Comparison of ENCODE assay signal across 1 cellular context in the genomic region with DNA sequence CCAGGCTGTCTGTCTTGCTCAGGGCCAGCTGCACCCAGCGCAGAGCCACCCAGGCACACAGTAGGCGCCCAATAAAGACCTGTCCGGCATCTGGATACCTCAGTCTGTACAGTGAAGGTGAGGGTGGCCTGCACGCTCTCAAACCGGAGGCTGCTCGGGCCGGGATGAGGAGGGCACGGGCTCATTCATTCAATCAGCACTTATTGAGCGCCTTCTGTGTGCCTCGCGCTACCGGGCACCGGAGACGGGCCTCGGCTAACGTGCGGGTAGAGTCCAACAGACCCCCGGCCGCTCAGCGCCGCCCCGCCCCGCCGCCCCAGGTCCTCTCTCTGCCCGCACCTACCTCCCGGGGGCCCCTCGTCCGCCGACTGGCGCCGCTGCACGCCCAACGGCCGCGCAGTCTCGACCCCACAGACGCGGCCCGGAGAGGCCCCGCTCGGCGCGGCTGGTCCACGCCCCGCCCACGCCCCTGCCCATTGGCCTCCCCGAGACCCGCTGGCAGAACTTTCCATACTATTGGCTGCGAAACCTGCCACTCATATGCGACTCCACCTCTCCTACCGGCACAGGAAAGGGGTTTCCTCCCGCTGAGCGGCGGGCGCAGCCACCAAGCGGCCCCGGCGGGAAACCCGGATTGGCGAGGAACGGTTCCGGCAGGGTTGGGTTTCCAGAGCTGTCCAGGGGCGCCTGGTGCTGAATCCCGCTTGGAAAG.
TF ChIP-seq lines count a peak whose summit lies in the region.

A gene with protein sequence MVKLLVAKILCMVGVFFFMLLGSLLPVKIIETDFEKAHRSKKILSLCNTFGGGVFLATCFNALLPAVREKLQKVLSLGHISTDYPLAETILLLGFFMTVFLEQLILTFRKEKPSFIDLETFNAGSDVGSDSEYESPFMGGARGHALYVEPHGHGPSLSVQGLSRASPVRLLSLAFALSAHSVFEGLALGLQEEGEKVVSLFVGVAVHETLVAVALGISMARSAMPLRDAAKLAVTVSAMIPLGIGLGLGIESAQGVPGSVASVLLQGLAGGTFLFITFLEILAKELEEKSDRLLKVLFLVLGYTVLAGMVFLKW (minus strand): TSS at position 416 of the 712 bp plus-strand sequence. CDS start 2,760 bp downstream, outside the sequence.

TF ChIP-seq in HepG2, 621 proteins besides CTCF, POLR2A, EP300 and RAD21 (continued from another document and continues in another):
- TF ChIP-seq, protein P1, sequence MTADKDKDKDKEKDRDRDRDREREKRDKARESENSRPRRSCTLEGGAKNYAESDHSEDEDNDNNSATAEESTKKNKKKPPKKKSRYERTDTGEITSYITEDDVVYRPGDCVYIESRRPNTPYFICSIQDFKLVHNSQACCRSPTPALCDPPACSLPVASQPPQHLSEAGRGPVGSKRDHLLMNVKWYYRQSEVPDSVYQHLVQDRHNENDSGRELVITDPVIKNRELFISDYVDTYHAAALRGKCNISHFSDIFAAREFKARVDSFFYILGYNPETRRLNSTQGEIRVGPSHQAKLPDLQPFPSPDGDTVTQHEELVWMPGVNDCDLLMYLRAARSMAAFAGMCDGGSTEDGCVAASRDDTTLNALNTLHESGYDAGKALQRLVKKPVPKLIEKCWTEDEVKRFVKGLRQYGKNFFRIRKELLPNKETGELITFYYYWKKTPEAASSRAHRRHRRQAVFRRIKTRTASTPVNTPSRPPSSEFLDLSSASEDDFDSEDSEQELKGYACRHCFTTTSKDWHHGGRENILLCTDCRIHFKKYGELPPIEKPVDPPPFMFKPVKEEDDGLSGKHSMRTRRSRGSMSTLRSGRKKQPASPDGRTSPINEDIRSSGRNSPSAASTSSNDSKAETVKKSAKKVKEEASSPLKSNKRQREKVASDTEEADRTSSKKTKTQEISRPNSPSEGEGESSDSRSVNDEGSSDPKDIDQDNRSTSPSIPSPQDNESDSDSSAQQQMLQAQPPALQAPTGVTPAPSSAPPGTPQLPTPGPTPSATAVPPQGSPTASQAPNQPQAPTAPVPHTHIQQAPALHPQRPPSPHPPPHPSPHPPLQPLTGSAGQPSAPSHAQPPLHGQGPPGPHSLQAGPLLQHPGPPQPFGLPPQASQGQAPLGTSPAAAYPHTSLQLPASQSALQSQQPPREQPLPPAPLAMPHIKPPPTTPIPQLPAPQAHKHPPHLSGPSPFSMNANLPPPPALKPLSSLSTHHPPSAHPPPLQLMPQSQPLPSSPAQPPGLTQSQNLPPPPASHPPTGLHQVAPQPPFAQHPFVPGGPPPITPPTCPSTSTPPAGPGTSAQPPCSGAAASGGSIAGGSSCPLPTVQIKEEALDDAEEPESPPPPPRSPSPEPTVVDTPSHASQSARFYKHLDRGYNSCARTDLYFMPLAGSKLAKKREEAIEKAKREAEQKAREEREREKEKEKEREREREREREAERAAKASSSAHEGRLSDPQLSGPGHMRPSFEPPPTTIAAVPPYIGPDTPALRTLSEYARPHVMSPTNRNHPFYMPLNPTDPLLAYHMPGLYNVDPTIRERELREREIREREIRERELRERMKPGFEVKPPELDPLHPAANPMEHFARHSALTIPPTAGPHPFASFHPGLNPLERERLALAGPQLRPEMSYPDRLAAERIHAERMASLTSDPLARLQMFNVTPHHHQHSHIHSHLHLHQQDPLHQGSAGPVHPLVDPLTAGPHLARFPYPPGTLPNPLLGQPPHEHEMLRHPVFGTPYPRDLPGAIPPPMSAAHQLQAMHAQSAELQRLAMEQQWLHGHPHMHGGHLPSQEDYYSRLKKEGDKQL (CRISPR knock-in tag; IDR thresholded peaks at IDR 0.05; ENCODE audit: low read depth): no peak
- TF ChIP-seq ZNF713 (CRISPR knock-in tag; IDR thresholded peaks at IDR 0.05): no peak
- TF ChIP-seq MTF2 (CRISPR knock-in tag; IDR thresholded peaks at IDR 0.05; ENCODE audit: borderline replicate concordance): peak; percentile 88; the same call in 1 of the 2 replicates
- peak; percentile 78; the same call in 1 of the 2 replicates for TF ChIP-seq MED1 (CRISPR knock-in tag; IDR thresholded peaks at IDR 0.05)
- peak; percentile 99 for TF ChIP-seq ZNF235 (CRISPR knock-in tag; IDR thresholded peaks at IDR 0.05; ENCODE audit: borderline replicate concordance)
- TF ChIP-seq AGO2 (optimal IDR thresholded peaks at IDR 0.05; ENCODE audit: low read depth, low read length): no peak
- TF ChIP-seq SRSF1 (optimal IDR thresholded peaks at IDR 0.05; ENCODE audit: low read depth, low read length): peak; percentile 31
- TF ChIP-seq CHD2 (IDR thresholded peaks at IDR 0.05; ENCODE audit: low read depth, low read length): no peak
- peak; percentile 92 for TF ChIP-seq PHF5A (CRISPR knock-in tag; IDR thresholded peaks at IDR 0.05; ENCODE audit: low read depth, unreplicated experiment)
- TF ChIP-seq NCOA5 (CRISPR knock-in tag; IDR thresholded peaks at IDR 0.05): no peak
- peak; percentile 93; the same call in 1 of the 2 replicates for TF ChIP-seq ZNF33B (CRISPR knock-in tag; IDR thresholded peaks at IDR 0.05)
- peak; percentile 95 for TF ChIP-seq ZXDC (CRISPR knock-in tag; IDR thresholded peaks at IDR 0.05)
- TF ChIP-seq, protein P2, sequence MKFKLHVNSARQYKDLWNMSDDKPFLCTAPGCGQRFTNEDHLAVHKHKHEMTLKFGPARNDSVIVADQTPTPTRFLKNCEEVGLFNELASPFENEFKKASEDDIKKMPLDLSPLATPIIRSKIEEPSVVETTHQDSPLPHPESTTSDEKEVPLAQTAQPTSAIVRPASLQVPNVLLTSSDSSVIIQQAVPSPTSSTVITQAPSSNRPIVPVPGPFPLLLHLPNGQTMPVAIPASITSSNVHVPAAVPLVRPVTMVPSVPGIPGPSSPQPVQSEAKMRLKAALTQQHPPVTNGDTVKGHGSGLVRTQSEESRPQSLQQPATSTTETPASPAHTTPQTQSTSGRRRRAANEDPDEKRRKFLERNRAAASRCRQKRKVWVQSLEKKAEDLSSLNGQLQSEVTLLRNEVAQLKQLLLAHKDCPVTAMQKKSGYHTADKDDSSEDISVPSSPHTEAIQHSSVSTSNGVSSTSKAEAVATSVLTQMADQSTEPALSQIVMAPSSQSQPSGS (CRISPR knock-in tag; IDR thresholded peaks at IDR 0.05): peak; percentile 94
- no peak for TF ChIP-seq ZNF260 (CRISPR knock-in tag; IDR thresholded peaks at IDR 0.05; ENCODE audit: borderline replicate concordance, low read depth)
- TF ChIP-seq HOXD1 (CRISPR knock-in tag; IDR thresholded peaks at IDR 0.05): peak; percentile 87
- TF ChIP-seq ZNF251 (CRISPR knock-in tag; IDR thresholded peaks at IDR 0.05): no peak
- TF ChIP-seq ZNF292 (CRISPR knock-in tag; IDR thresholded peaks at IDR 0.05; ENCODE audit: borderline replicate concordance, low read depth): no peak
- peak; percentile 91; the same call in 1 of the 2 replicates for TF ChIP-seq ZNF841 (CRISPR knock-in tag; IDR thresholded peaks at IDR 0.05; ENCODE audit: borderline replicate concordance)
- no peak for TF ChIP-seq ATM (IDR thresholded peaks at IDR 0.05; ENCODE audit: borderline replicate concordance)
- TF ChIP-seq PAF1 (CRISPR knock-in tag; IDR thresholded peaks at IDR 0.05): no peak
- peak; percentile 98 for TF ChIP-seq ZNF331 (CRISPR knock-in tag; IDR thresholded peaks at IDR 0.05)
- peak; percentile 98 for TF ChIP-seq ZNF615 (CRISPR knock-in tag; IDR thresholded peaks at IDR 0.05; ENCODE audit: borderline replicate concordance)
- peak; percentile 98 for TF ChIP-seq TGIF2 (CRISPR knock-in tag; IDR thresholded peaks at IDR 0.05)
- 0 out of 2 replicates have a peak, but pooled peaks have one; percentile 30 for TF ChIP-seq ZNF552 (CRISPR knock-in tag; IDR thresholded peaks at IDR 0.05; ENCODE audit: borderline replicate concordance)
- TF ChIP-seq MIER3 (CRISPR knock-in tag; IDR thresholded peaks at IDR 0.05; ENCODE audit: borderline replicate concordance): peak; percentile 98
- peak; percentile 93 for TF ChIP-seq SSRP1 (CRISPR knock-in tag; IDR thresholded peaks at IDR 0.05)
- peak; percentile 99 for TF ChIP-seq STAT5B (CRISPR knock-in tag; IDR thresholded peaks at IDR 0.05)
- peak; percentile 46 for TF ChIP-seq ZMYM3 (CRISPR knock-in tag; IDR thresholded peaks at IDR 0.05)
- TF ChIP-seq JUND (CRISPR knock-in tag; IDR thresholded peaks at IDR 0.05): no peak
- no peak for TF ChIP-seq ZNF10 (CRISPR knock-in tag; IDR thresholded peaks at IDR 0.05; ENCODE audit: borderline replicate concordance, low read depth)
- TF ChIP-seq HOXA9 (CRISPR knock-in tag; IDR thresholded peaks at IDR 0.05; ENCODE audit: borderline replicate concordance): peak; percentile 90
- TF ChIP-seq ZBTB1 (CRISPR knock-in tag; IDR thresholded peaks at IDR 0.05; ENCODE audit: borderline replicate concordance): peak; percentile 78; the same call in 1 of the 2 replicates
- TF ChIP-seq BRCA1 (CRISPR knock-in tag; IDR thresholded peaks at IDR 0.05): peak; percentile 93
- TF ChIP-seq, protein P3, sequence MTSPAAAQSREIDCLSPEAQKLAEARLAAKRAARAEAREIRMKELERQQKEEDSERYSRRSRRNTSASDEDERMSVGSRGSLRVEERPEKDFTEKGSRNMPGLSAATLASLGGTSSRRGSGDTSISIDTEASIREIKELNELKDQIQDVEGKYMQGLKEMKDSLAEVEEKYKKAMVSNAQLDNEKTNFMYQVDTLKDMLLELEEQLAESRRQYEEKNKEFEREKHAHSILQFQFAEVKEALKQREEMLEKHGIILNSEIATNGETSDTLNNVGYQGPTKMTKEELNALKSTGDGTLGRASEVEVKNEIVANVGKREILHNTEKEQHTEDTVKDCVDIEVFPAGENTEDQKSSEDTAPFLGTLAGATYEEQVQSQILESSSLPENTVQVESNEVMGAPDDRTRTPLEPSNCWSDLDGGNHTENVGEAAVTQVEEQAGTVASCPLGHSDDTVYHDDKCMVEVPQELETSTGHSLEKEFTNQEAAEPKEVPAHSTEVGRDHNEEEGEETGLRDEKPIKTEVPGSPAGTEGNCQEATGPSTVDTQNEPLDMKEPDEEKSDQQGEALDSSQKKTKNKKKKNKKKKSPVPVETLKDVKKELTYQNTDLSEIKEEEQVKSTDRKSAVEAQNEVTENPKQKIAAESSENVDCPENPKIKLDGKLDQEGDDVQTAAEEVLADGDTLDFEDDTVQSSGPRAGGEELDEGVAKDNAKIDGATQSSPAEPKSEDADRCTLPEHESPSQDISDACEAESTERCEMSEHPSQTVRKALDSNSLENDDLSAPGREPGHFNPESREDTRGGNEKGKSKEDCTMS (CRISPR knock-in tag; conservative IDR thresholded peaks at IDR 0.05): peak; percentile 96; the same call in 1 of the 2 replicates
- TF ChIP-seq ZNF556 (CRISPR knock-in tag; IDR thresholded peaks at IDR 0.05; ENCODE audit: borderline replicate concordance): peak; percentile 97
- peak; percentile 58; the same call in 1 of the 2 replicates for TF ChIP-seq MYC (CRISPR knock-in tag; IDR thresholded peaks at IDR 0.05; ENCODE audit: borderline replicate concordance)
- no peak for TF ChIP-seq SRSF9 (IDR thresholded peaks at IDR 0.05; ENCODE audit: borderline replicate concordance, insufficient read depth, low read depth, low read length, poor library complexity, severe bottlenecking)
- peak; percentile 80 for TF ChIP-seq ETV5 (CRISPR knock-in tag; IDR thresholded peaks at IDR 0.05; ENCODE audit: borderline replicate concordance)
- peak; percentile 73; the same call in 1 of the 2 replicates for TF ChIP-seq RARG (CRISPR knock-in tag; IDR thresholded peaks at IDR 0.05; ENCODE audit: low read depth)
- TF ChIP-seq ZSCAN29 (CRISPR knock-in tag; conservative IDR thresholded peaks at IDR 0.05): no peak
- TF ChIP-seq ZNF83 (CRISPR knock-in tag; IDR thresholded peaks at IDR 0.05; ENCODE audit: borderline replicate concordance): 0 out of 2 replicates have a peak, but pooled peaks have one; percentile 89
- peak; percentile 100 for TF ChIP-seq ZNF607 (CRISPR knock-in tag; IDR thresholded peaks at IDR 0.05; ENCODE audit: borderline replicate concordance)
- peak; percentile 64; the same call in 1 of the 2 replicates for TF ChIP-seq GZF1 (CRISPR knock-in tag; IDR thresholded peaks at IDR 0.05)
- TF ChIP-seq MAFK (conservative IDR thresholded peaks at IDR 0.05 in 1 of 2, IDR thresholded peaks at IDR 0.05 in 1 of 2; ENCODE audit: low read length in 2 of 2): no peak
- peak; percentile 93 for TF ChIP-seq NFYC (CRISPR knock-in tag; IDR thresholded peaks at IDR 0.05)
- TF ChIP-seq FOXA3 (CRISPR knock-in tag; IDR thresholded peaks at IDR 0.05): peak; percentile 77
- TF ChIP-seq MED8 (CRISPR knock-in tag; IDR thresholded peaks at IDR 0.05; ENCODE audit: insufficient replicate concordance): peak; percentile 19
- TF ChIP-seq ZNF770 (CRISPR knock-in tag; IDR thresholded peaks at IDR 0.05): peak; percentile 64; the same call in 1 of the 2 replicates
- TF ChIP-seq ARHGAP35 (CRISPR knock-in tag; IDR thresholded peaks at IDR 0.05; ENCODE audit: borderline replicate concordance): peak; percentile 78; the same call in 1 of the 2 replicates
